Comparison of ENCODE assay signal across 8 cellular contexts in the genomic region with DNA sequence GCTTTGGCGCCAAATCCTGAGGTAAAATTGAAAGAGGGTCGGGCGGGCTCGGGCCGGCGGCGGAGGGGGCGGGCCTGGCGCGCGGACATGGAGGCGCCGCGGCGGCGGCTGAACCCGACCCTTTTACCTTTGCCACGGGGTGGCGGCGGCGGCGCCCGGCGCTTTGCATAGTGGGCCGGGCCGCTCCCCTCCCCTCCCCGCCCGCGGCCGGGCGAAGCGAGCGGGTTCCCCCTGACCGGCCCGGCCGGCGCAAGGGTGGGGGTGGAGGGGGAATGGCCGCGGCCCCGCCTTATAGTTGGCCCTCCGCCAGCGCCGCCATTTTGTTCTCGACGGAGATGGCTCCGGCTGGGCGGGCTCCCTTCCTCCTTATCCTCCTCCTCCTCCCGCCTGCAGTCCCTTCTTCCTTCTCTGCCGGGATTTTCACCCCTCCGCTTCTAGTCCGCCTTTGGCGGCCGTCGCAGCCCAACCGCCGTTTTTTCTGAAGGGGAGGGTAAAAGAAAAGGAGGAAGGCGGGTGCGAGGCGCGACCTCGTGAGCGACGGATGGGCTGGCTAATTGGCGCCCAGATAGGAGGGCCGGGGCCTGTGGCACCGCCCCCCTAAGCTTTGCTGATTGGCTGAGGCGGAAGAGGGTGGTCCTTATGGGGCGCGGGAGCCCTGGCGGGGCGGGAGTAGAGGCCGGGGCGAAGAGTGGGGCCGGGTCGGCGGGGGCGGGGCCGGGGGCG. TPM values are rescaled to one million over a fixed set of nuclear protein-coding genes. Genes with fewer than 3 reads are reported as not detected.
DNase-seq lines count a peak whose midpoint lies in the region; ATAC-seq and TF ChIP-seq lines count a peak whose summit lies in the region.

No MANE protein-coding gene starts in this region.

- H3K36me3 ChIP-seq in PC-9 (ENCODE audit: low read depth): peaks cover 15% of the 10 kb centered on the region
- H3K36me3 ChIP-seq in esophagus (ENCODE audit: control insufficient read depth in 2 of 2, insufficient read depth in 2 of 2, low read length in 1 of 2): peaks cover 0 to 3% of the 10 kb centered on the region in 2 donors
- no peaks in the 10 kb centered on the region for H3K36me3 ChIP-seq in mucosa of stomach (ENCODE audit: control insufficient read depth, insufficient read depth, low read length)

- H3K27me3 Mint-ChIP-seq in activated T-cell treated with anti-CD3 and anti-CD28 coated beads, Interleukin-2, amount 50 U/mL, for 4 hours (ENCODE audit: low read depth): no peaks in the 10 kb centered on the region

- peak overlapping the region; percentile 97 for H3K27ac ChIP-seq in PC-9
- peak overlapping the region; percentile 99 to 100 for H3K27ac ChIP-seq in esophagus (ENCODE audit: low read depth in 2 of 2, low read length in 1 of 2)

- in situ Hi-C loops in KBM-7 (cut with MboI; ENCODE audit: low pct_unique_long_range_greater_than_20kb, low sequenced_read_pairs): loop anchor here (25.0 kb wide), 1 partner anchor 464 kb away; no protein-coding TSS in a partner anchor

- peak overlapping the region; percentile 89 for H3K9ac ChIP-seq in mucosa of stomach (ENCODE audit: low read length)

- no peaks in the 10 kb centered on the region for H3K9me3 ChIP-seq in PC-9 (ENCODE audit: insufficient read depth, low read depth)
- no peaks in the 10 kb centered on the region for H3K9me3 ChIP-seq in esophagus (ENCODE audit: control insufficient read depth in 2 of 2, insufficient read depth in 1 of 2, low read depth in 1 of 2, low read length in 1 of 2)
- H3K9me3 ChIP-seq in mucosa of stomach (ENCODE audit: control insufficient read depth, low read length): no peaks in the 10 kb centered on the region

- H3K9me2 ChIP-seq in PC-9 (ENCODE audit: insufficient read depth): no peaks in the 10 kb centered on the region

- peak overlapping the region; percentile 99 for H3K4me3 Mint-ChIP-seq in activated T-cell treated with anti-CD3 and anti-CD28 coated beads, Interleukin-2, amount 50 U/mL, for 4 hours

- intact Hi-C loops in PC-9 (cut with micrococcal nuclease; ENCODE audit: unreplicated experiment): loop anchor here (5.0 kb wide), 2 partner anchors 44 to 119 kb away; a partner anchor contains a TSS

- peak overlapping the region; percentile 99 for H3K4me3 ChIP-seq in PC-9
- H3K4me3 ChIP-seq in esophagus (ENCODE audit: low read depth in 1 of 2, low read length in 2 of 2): peak overlapping the region; percentile 75 to 99
- H3K4me3 ChIP-seq in mucosa of stomach (ENCODE audit: low read length): peak overlapping the region; percentile 43

- peaks cover 20% of the 10 kb centered on the region for H3K36me3 Mint-ChIP-seq in activated T-cell treated with anti-CD3 and anti-CD28 coated beads, Interleukin-2, amount 50 U/mL, for 4 hours (ENCODE audit: insufficient read depth)

- H3K4me1 ChIP-seq in PC-9 (replicated peaks; ENCODE audit: insufficient read depth): peaks cover 20% of the 10 kb centered on the region; the same call in 1 of the 2 replicates
- no peaks in the 10 kb centered on the region for H3K4me1 ChIP-seq in esophagus (ENCODE audit: control insufficient read depth in 2 of 2, insufficient read depth in 2 of 2, low read length in 1 of 2)
- H3K4me1 ChIP-seq in mucosa of stomach (ENCODE audit: control insufficient read depth, insufficient read depth, low read length): peaks cover 22% of the 10 kb centered on the region

- TF ChIP-seq CTCF in PC-9 (conservative IDR thresholded peaks at IDR 0.05): no peak

- H3K9me3 Mint-ChIP-seq in activated T-cell treated with anti-CD3 and anti-CD28 coated beads, Interleukin-2, amount 50 U/mL, for 4 hours: no peaks in the 10 kb centered on the region

- peaks cover 80% of the 10 kb centered on the region for H3K79me2 ChIP-seq in PC-9 (ENCODE audit: low read depth)

- no peaks in the 10 kb centered on the region for H3K27me3 ChIP-seq in PC-9 (ENCODE audit: insufficient read depth, low read depth)
- no peaks in the 10 kb centered on the region for H3K27me3 ChIP-seq in esophagus (ENCODE audit: control insufficient read depth in 1 of 2, insufficient read depth in 2 of 2, low read length in 2 of 2)
- H3K27me3 ChIP-seq in mucosa of stomach (ENCODE audit: control insufficient read depth, insufficient read depth, low read length): no peaks in the 10 kb centered on the region

- peaks cover 19% of the 10 kb centered on the region; the same call in 1 of the 2 replicates for H4K20me1 ChIP-seq in PC-9 (ENCODE audit: insufficient read depth)

- DNase-seq in DMS53 (lab: John Stamatoyannopoulos, UW) (peak; percentile 90), KBM-7 (peak; percentile 98), PC-9 (peak; percentile 80 to 96)
- peak; percentile 93 for DNase-seq in activated T-cell treated with anti-CD3 and anti-CD28 coated beads, Interleukin-2, amount 50 U/mL, for 4 hours
- DNase-seq in stimulated activated CD8-positive, alpha-beta memory T cell treated with anti-CD3 and anti-CD28 coated beads, Interleukin-4, amount 100 ng/mL, for 48 hours: peak; percentile 96

- peak; percentile 87 for ATAC-seq in GM21723 (IDR thresholded peaks at IDR 0.05; ENCODE audit: unreplicated experiment)
- ATAC-seq in activated T-cell treated with anti-CD3 and anti-CD28 coated beads, Interleukin-2, amount 50 U/mL, for 4 hours: peak; percentile 92 to 93

- WGBS in esophagus, 2 donors: 1% methylated on average over 40 to 79 of the region's 79 CpGs

- POLR2A ChIA-PET in PC-9 (lab: Charles Lee; ENCODE audit: unreplicated experiment): interaction anchor here (0.5 to 0.7 kb wide), 5 partner anchors 42 to 258 kb away, joined by 4 to 12 read pairs (median 6); a partner anchor contains a TSS

- peak overlapping the region; percentile 52 for H3K4me2 ChIP-seq in PC-9

- no TSS peak for BruUV-seq in PC-9 (replicated peaks; lab: Mats Ljungman, UMichigan)

- H2AFZ ChIP-seq in PC-9: peak overlapping the region; percentile 90

- peaks cover 14% of the 10 kb centered on the region for H3F3A ChIP-seq in PC-9 (ENCODE audit: insufficient read depth, low read depth)

- peaks cover 47% of the 10 kb centered on the region for H3K4me1 Mint-ChIP-seq in activated T-cell treated with anti-CD3 and anti-CD28 coated beads, Interleukin-2, amount 50 U/mL, for 4 hours (ENCODE audit: low read depth)

- CTCF ChIA-PET in PC-9 (lab: Charles Lee): no interaction called here

RNA-seq across cellular contexts. Expression of a gene that starts 0.7 kb away (rescaled TPM):
- total RNA-seq in PC-9 (2021): 43.4 and 44.1 TPM in 2 replicates
- 10 to 100 TPM; 36.5 to 39.0 (median 38.8) TPM for total RNA-seq in activated T-cell treated with anti-CD3 and anti-CD28 coated beads, Interleukin-2, amount 50 U/mL, for 4 hours
- 1 to 10 TPM; 5.0 to 6.1 TPM for polyA plus RNA-seq in esophagus

Comparison
In these comparisons a context has a peak if more than half of its experiments do, and no peak if none do; other contexts are left out.
1. Peak in every context shown above with its lines: DNase-seq, ATAC-seq, H3K4me3 ChIP-seq and H3K27ac ChIP-seq.
2. H3K4me3 ChIP-seq: peak in every context shown above with its lines; median percentile 99 in PC-9; 87 in esophagus; 43 in mucosa of stomach.